In genomic region chr2:160406591-160407392, GRCh38 we compare ENCODE assay signal across 8 cellular contexts.
A peak's percentile ranks its signal among the peaks of the same experiment; 100 is the strongest.
DNase-seq lines count a peak whose midpoint lies in the region; ATAC-seq lines count a peak whose summit lies in the region.

No MANE protein-coding gene starts in this region.

- peak overlapping the region; percentile 28 to 74 for H3K9ac ChIP-seq in duodenal mucosa (ENCODE audit: low read depth in 1 of 2, low read length in 2 of 2)

- peak; percentile 60 for ATAC-seq in GM18502 (IDR thresholded peaks at IDR 0.05; ENCODE audit: poor library complexity, unreplicated experiment)
- peak; percentile 59 for ATAC-seq in HG02840 (IDR thresholded peaks at IDR 0.05; ENCODE audit: low FRiP score, unreplicated experiment)

- peak overlapping the region; percentile 75 to 87 for H3K4me3 ChIP-seq in duodenal mucosa (ENCODE audit: low read depth in 1 of 2, low read length in 2 of 2)

- H3K27me3 ChIP-seq in duodenal mucosa (ENCODE audit: control insufficient read depth in 1 of 2, insufficient read depth in 2 of 2, low read length in 2 of 2): no peaks in the 10 kb centered on the region

- no peaks in the 10 kb centered on the region for H3K9me3 ChIP-seq in duodenal mucosa (ENCODE audit: control insufficient read depth in 1 of 2, low read length in 2 of 2)

- peak overlapping the region; percentile 75 for H3K27ac ChIP-seq in duodenal mucosa (ENCODE audit: low read depth, low read length)

- DNase-seq in NCI-H226: peak; percentile 78
- peak; percentile 75 for DNase-seq in activated CD4-positive, alpha-beta T cell treated with anti-CD3 and anti-CD28 coated beads for 48 hours
- peak; percentile 88 for DNase-seq in medulla oblongata (ENCODE audit: extremely low spot score)
- DNase-seq in stimulated activated CD4-positive, alpha-beta T cell treated with anti-CD3 and anti-CD28 coated beads, TNF-alpha, amount 100 ng/mL, for 48 hours (ENCODE audit: low read depth in 3 of 3): peak in 2 of 3 donors; percentile 39 to 49
- no peak for DNase-seq in COLO829 (ENCODE audit: low spot score)

- no peaks in the 10 kb centered on the region for H3K36me3 ChIP-seq in duodenal mucosa (ENCODE audit: control insufficient read depth in 1 of 2, insufficient read depth in 2 of 2, low read length in 2 of 2)

- peaks cover 21 to 38% of the 10 kb centered on the region in 2 donors for H3K4me1 ChIP-seq in duodenal mucosa (ENCODE audit: control insufficient read depth in 1 of 2, insufficient read depth in 2 of 2, low read length in 2 of 2)
